8 cellular contexts compared by ENCODE assay signal in genomic region chr12:55720071-55720564, GRCh38. TPM values are rescaled to one million over a fixed set of nuclear protein-coding genes. Genes with fewer than 3 reads are reported as not detected.
DNase-seq lines count a peak whose midpoint lies in the region; ATAC-seq, FAIRE-seq and TF ChIP-seq lines count a peak whose summit lies in the region.

RDH5 (plus strand) TSS chr12:55720393; CDS start chr12:55721185, 792 bp downstream.

- ATAC-seq in left colon (peak; percentile 74), GM19351 (IDR thresholded peaks at IDR 0.05; ENCODE audit: unreplicated experiment) (no peak), HG03108 (IDR thresholded peaks at IDR 0.05; ENCODE audit: unreplicated experiment) (no peak)
- no peak for ATAC-seq in effector memory CD8-positive, alpha-beta T cell (replicated peaks)

- H3K36me3 ChIP-seq in astrocyte (ENCODE audit: insufficient read depth, low read length), result peaks cover 19% of the 10 kb centered on the region

- H3K36me3 Mint-ChIP-seq in HFFc6 (ENCODE audit: low read depth) (peaks cover 18% of the 10 kb centered on the region), astrocyte (ENCODE audit: low read depth, unreplicated experiment) (peaks cover 12% of the 10 kb centered on the region)
- peaks cover 16% of the 10 kb centered on the region for H3K36me3 Mint-ChIP-seq in effector memory CD8-positive, alpha-beta T cell (ENCODE audit: insufficient read depth)

- intact Hi-C loops in left colon (cut with DNase I, micrococcal nuclease), result no loop called here

- peaks cover 68% of the 10 kb centered on the region for H3K4me1 ChIP-seq in astrocyte (ENCODE audit: insufficient read depth, low read length)

- H3K27ac ChIP-seq in astrocyte (ENCODE audit: low read depth, low read length), result peak within 1 kb of the TSS; percentile 47

- H3K9ac ChIP-seq in astrocyte (ENCODE audit: low read length), result peak within 1 kb of the TSS; percentile 64

- no peaks in the 10 kb centered on the region for H3K27me3 ChIP-seq in astrocyte (ENCODE audit: insufficient read depth, low read length)

- peak within 1 kb of the TSS; percentile 18 for H3K4me3 ChIP-seq in astrocyte (ENCODE audit: insufficient read depth, low read depth, low read length)

- peak within 1 kb of the TSS; percentile 60 for H3K4me3 Mint-ChIP-seq in HFFc6
- H3K4me3 Mint-ChIP-seq in astrocyte (ENCODE audit: unreplicated experiment), result no peak within 1 kb of the TSS
- no peak within 1 kb of the TSS for H3K4me3 Mint-ChIP-seq in effector memory CD8-positive, alpha-beta T cell

- peaks cover 11% of the 10 kb centered on the region for H3K79me2 ChIP-seq in astrocyte (ENCODE audit: insufficient read depth, low read length)

- FAIRE-seq in astrocyte (lab: Jason Lieb, UNC) (no peak), D721Med (lab: Jason Lieb, UNC) (no peak)

- TF ChIP-seq CTCF in HFFc6 (IDR thresholded peaks at IDR 0.05) (no peak), astrocyte (IDR thresholded peaks at IDR 0.05; ENCODE audit: insufficient read depth, low read depth, low read length) (no peak), D721Med (IDR thresholded peaks at IDR 0.05; ENCODE audit: insufficient read depth, missing control alignments) (no peak)

- H3K9me3 Mint-ChIP-seq in HFFc6 (no peaks in the 10 kb centered on the region), astrocyte (ENCODE audit: unreplicated experiment) (no peaks in the 10 kb centered on the region)
- peaks cover 0 to 1% of the 10 kb centered on the region in 2 donors for H3K9me3 Mint-ChIP-seq in effector memory CD8-positive, alpha-beta T cell

- H3K4me1 Mint-ChIP-seq in HFFc6 (ENCODE audit: low read depth), result peaks cover 87% of the 10 kb centered on the region
- peaks cover 36% of the 10 kb centered on the region for H3K4me1 Mint-ChIP-seq in astrocyte (ENCODE audit: low read depth, unreplicated experiment)
- peaks cover 23 to 29% of the 10 kb centered on the region in 2 donors for H3K4me1 Mint-ChIP-seq in effector memory CD8-positive, alpha-beta T cell (ENCODE audit: low read depth in 2 of 2)

- H2AFZ ChIP-seq in astrocyte (ENCODE audit: low read depth, low read length), result no peak within 1 kb of the TSS

- DNase-seq in HFFc6 (peak; percentile 72), astrocyte (ENCODE audit: low read depth) (peak; percentile 92), left colon (peak; percentile 83 to 96), stromal cell of bone marrow (ENCODE audit: low read depth) (peak; percentile 91), D721Med (ENCODE audit: insufficient read length, low spot score) (no peak)
- no peak for DNase-seq in effector memory CD8-positive, alpha-beta T cell

- H3K27ac Mint-ChIP-seq in HFFc6 (peak within 1 kb of the TSS; percentile 90), astrocyte (ENCODE audit: unreplicated experiment) (no peak within 1 kb of the TSS)
- H3K27ac Mint-ChIP-seq in effector memory CD8-positive, alpha-beta T cell, result no peak within 1 kb of the TSS

- H3K27me3 Mint-ChIP-seq in HFFc6 (ENCODE audit: insufficient read depth), result peaks cover 21% of the 10 kb centered on the region
- H3K27me3 Mint-ChIP-seq in astrocyte (ENCODE audit: low read depth, unreplicated experiment), result no peaks in the 10 kb centered on the region
- H3K27me3 Mint-ChIP-seq in effector memory CD8-positive, alpha-beta T cell, result no peaks in the 10 kb centered on the region

- peak within 1 kb of the TSS; percentile 87 for H3K4me2 ChIP-seq in astrocyte (ENCODE audit: low read length)

- H4K20me1 ChIP-seq in astrocyte (ENCODE audit: insufficient read depth, low read length), result peaks cover 30% of the 10 kb centered on the region

- no peaks in the 10 kb centered on the region for H3K9me3 ChIP-seq in astrocyte (ENCODE audit: insufficient read depth, low read depth, low read length)

RNA-seq across cellular contexts. Expression of gene RDH5, which starts in this region (rescaled TPM):
- total RNA-seq in HFFc6 (2021; fragmentation: NEBNext Ultra II Directional; extraction: Animal tissue kit (Norgen Biotek cat#: 25700)), result 10 to 100 TPM in 2 of 6 experiments, 1 to 10 TPM in 4; 6.6 to 13.2 (median 7.8) TPM
- 1.4 and 2.1 TPM in 2 replicates for total RNA-seq in astrocyte
- 10 to 100 TPM; 34.2 to 37.7 TPM for total RNA-seq in left colon

Comparison
In these comparisons a context has a peak if more than half of its experiments do, and no peak if none do; other contexts are left out.
1. DNase-seq: peak in HFFc6 (single experiment), astrocyte (single experiment), left colon (2 of 2) and stromal cell of bone marrow (single experiment); none in effector memory CD8-positive, alpha-beta T cell (0 of 3) and D721Med (single experiment).